In genomic region chrX:9966775-9967408, GRCh38 we compare ENCODE assay signal across 34 cellular contexts. TPM values are rescaled to one million over a fixed set of nuclear protein-coding genes. Genes with fewer than 3 reads are reported as not detected.
"Had no signal": no experiment of that assay in that cellular context is flagged by ENCODE, and none has a peak within 500 bp of the region (broad histone marks: within the 10 kb centered on the region; RNA-seq: fewer than 3 reads in every experiment).

TSS of gene CLDN34 (plus strand) at chrX:9967358. CDS start at chrX:9967358, 0 bp downstream.

- ATAC-seq: activated CD8-positive, alpha-beta memory T cell treated with anti-CD3 and anti-CD28 coated beads, Interleukin-2, amount 10 ng/mL, durations not matched to agents 7 days and 5 days; activated T-helper 17 cell treated with anti-CD3 and anti-CD28 coated beads, Interleukin-2, amount 50 U/mL, for 72 hours; Right ventricle myocardium inferior had no signal

- H3K9me3 ChIP-seq: ascending aorta had no signal

- H3K9me3 Mint-ChIP-seq: activated CD4-positive, alpha-beta memory T cell treated with anti-CD3 and anti-CD28 coated beads, Interleukin-2, amount 10 ng/mL, durations not matched to agents 7 days and 5 days; activated naive CD4-positive, alpha-beta T cell treated with anti-CD3 and anti-CD28 coated beads, Interleukin-2, amount 50 U/mL, for 24 hours; activated naive CD8-positive, alpha-beta T cell treated with anti-CD3 and anti-CD28 coated beads, Interleukin-2, amount 10 ng/mL, durations not matched to agents 7 days and 5 days; activated T-helper 17 cell treated with anti-CD3 and anti-CD28 coated beads, Interleukin-2, amount 50 U/mL, for 72 hours; central memory CD8-positive, alpha-beta T cell had no signal

- H3K4me1 ChIP-seq: ascending aorta had no signal

- H3K36me3 ChIP-seq: ascending aorta, cardiac muscle cell, WERI-Rb-1 had no signal

- H3K27me3 ChIP-seq: ascending aorta, cardiac muscle cell had no signal

- DNase-seq: activated CD4-positive, alpha-beta memory T cell treated with anti-CD3 and anti-CD28 coated beads, Interleukin-2, amount 10 ng/mL, durations not matched to agents 7 days and 5 days; activated CD4-positive, alpha-beta T cell treated with anti-CD3 and anti-CD28 coated beads for 1 hour; activated CD4-positive, alpha-beta T cell treated with anti-CD3 and anti-CD28 coated beads for 48 hours; activated CD4-positive, CD25-positive, alpha-beta regulatory T cell; activated CD8-positive, alpha-beta memory T cell treated with anti-CD3 and anti-CD28 coated beads for 24 hours; activated CD8-positive, alpha-beta memory T cell treated with anti-CD3 and anti-CD28 coated beads, Interleukin-2, amount 10 ng/mL, durations not matched to agents 7 days and 5 days; activated CD8-positive, alpha-beta memory T cell treated with anti-CD3 and anti-CD28 coated beads, Interleukin-2, amount 50 U/mL, for 48 hours; activated gamma-delta T cell; activated naive CD4-positive, alpha-beta T cell treated with Interleukin-2 at 50 U/mL for 16 hours; activated naive CD8-positive, alpha-beta T cell treated with anti-CD3 and anti-CD28 coated beads, Interleukin-2, amount 10 ng/mL, durations not matched to agents 7 days and 5 days; activated T-cell treated with anti-CD3 and anti-CD28 coated beads, Interleukin-2, amount 50 U/mL, for 48 hours; amygdala; NCI-H1092 treated with DMSO at 0.1 percent for 48 hours; NCI-H1417; NCI-H146; NCI-H187; NCI-H2029 treated with DMSO at 0.1 percent for 48 hours; NCI-H2171 treated with DMSO at 0.1 percent for 48 hours; NCI-H226; NCI-H446 treated with DMSO at 0.1 percent for 48 hours; NCI-H524; SIG-M5; T1000; WERI-Rb-1 had no signal

- H3K27me3 Mint-ChIP-seq: activated naive CD4-positive, alpha-beta T cell treated with anti-CD3 and anti-CD28 coated beads, Interleukin-2, amount 50 U/mL, for 24 hours; central memory CD8-positive, alpha-beta T cell had no signal

- H3K27ac ChIP-seq: ascending aorta, cardiac muscle cell, RWPE1, WERI-Rb-1 had no signal

- H3K4me3 Mint-ChIP-seq: activated CD4-positive, alpha-beta memory T cell treated with anti-CD3 and anti-CD28 coated beads, Interleukin-2, amount 10 ng/mL, durations not matched to agents 7 days and 5 days; activated CD8-positive, alpha-beta memory T cell treated with anti-CD3 and anti-CD28 coated beads, Interleukin-2, amount 10 ng/mL, durations not matched to agents 7 days and 5 days; activated naive CD4-positive, alpha-beta T cell treated with anti-CD3 and anti-CD28 coated beads, Interleukin-2, amount 50 U/mL, for 24 hours; activated naive CD8-positive, alpha-beta T cell treated with anti-CD3 and anti-CD28 coated beads, Interleukin-2, amount 10 ng/mL, durations not matched to agents 7 days and 5 days; activated T-helper 17 cell treated with anti-CD3 and anti-CD28 coated beads, Interleukin-2, amount 50 U/mL, for 72 hours; central memory CD8-positive, alpha-beta T cell had no signal

- H3K4me1 Mint-ChIP-seq: activated CD4-positive, alpha-beta memory T cell treated with anti-CD3 and anti-CD28 coated beads, Interleukin-2, amount 10 ng/mL, durations not matched to agents 7 days and 5 days; activated CD8-positive, alpha-beta memory T cell treated with anti-CD3 and anti-CD28 coated beads, Interleukin-2, amount 10 ng/mL, durations not matched to agents 7 days and 5 days; activated naive CD4-positive, alpha-beta T cell treated with anti-CD3 and anti-CD28 coated beads, Interleukin-2, amount 50 U/mL, for 24 hours; activated naive CD8-positive, alpha-beta T cell treated with anti-CD3 and anti-CD28 coated beads, Interleukin-2, amount 10 ng/mL, durations not matched to agents 7 days and 5 days; activated T-helper 17 cell treated with anti-CD3 and anti-CD28 coated beads, Interleukin-2, amount 50 U/mL, for 72 hours; central memory CD8-positive, alpha-beta T cell had no signal

- H3K4me3 ChIP-seq: ascending aorta, cardiac muscle cell had no signal

- H3K36me3 Mint-ChIP-seq: activated CD8-positive, alpha-beta memory T cell treated with anti-CD3 and anti-CD28 coated beads, Interleukin-2, amount 10 ng/mL, durations not matched to agents 7 days and 5 days; activated naive CD4-positive, alpha-beta T cell treated with anti-CD3 and anti-CD28 coated beads, Interleukin-2, amount 50 U/mL, for 24 hours; activated naive CD8-positive, alpha-beta T cell treated with anti-CD3 and anti-CD28 coated beads, Interleukin-2, amount 10 ng/mL, durations not matched to agents 7 days and 5 days had no signal

- H3K27ac Mint-ChIP-seq: activated CD4-positive, alpha-beta memory T cell treated with anti-CD3 and anti-CD28 coated beads, Interleukin-2, amount 10 ng/mL, durations not matched to agents 7 days and 5 days; activated CD8-positive, alpha-beta memory T cell treated with anti-CD3 and anti-CD28 coated beads, Interleukin-2, amount 10 ng/mL, durations not matched to agents 7 days and 5 days; activated naive CD4-positive, alpha-beta T cell treated with anti-CD3 and anti-CD28 coated beads, Interleukin-2, amount 50 U/mL, for 24 hours; activated naive CD8-positive, alpha-beta T cell treated with anti-CD3 and anti-CD28 coated beads, Interleukin-2, amount 10 ng/mL, durations not matched to agents 7 days and 5 days; activated T-helper 17 cell treated with anti-CD3 and anti-CD28 coated beads, Interleukin-2, amount 50 U/mL, for 72 hours had no signal

RNA-seq across cellular contexts. Expression of gene CLDN34, which starts in this region (rescaled TPM):
- total RNA-seq: activated CD4-positive, alpha-beta memory T cell treated with anti-CD3 and anti-CD28 coated beads, Interleukin-2, amount 10 ng/mL, durations not matched to agents 7 days and 5 days; activated CD8-positive, alpha-beta memory T cell treated with anti-CD3 and anti-CD28 coated beads, Interleukin-2, amount 10 ng/mL, durations not matched to agents 7 days and 5 days; activated naive CD8-positive, alpha-beta T cell treated with anti-CD3 and anti-CD28 coated beads, Interleukin-2, amount 10 ng/mL, durations not matched to agents 7 days and 5 days; activated T-helper 17 cell treated with anti-CD3 and anti-CD28 coated beads, Interleukin-2, amount 50 U/mL, for 72 hours; ascending aorta; cardiac muscle cell; M059J; Right ventricle myocardium inferior; T-helper 1 cell treated with Interleukin-12 subunit alpha and Interleukin-12 subunit beta and Interleukin-4 antibody, amounts not matched to agents 30 ng/mL and 1 ng/mL, for 36 hours; T-helper 2 cell treated with Interferon-gamma antibody and Interleukin-4, amounts not matched to agents 100 ng/mL and 5 ng/mL, for 36 hours had no signal
